ENCODE assay signal across 17 cellular contexts in genomic region chr5:164370841-164371240, GRCh38.
DNase-seq lines count a peak whose midpoint lies in the region; ATAC-seq, FAIRE-seq and TF ChIP-seq lines count a peak whose summit lies in the region.
"Had no signal": no experiment of that assay in that cellular context is flagged by ENCODE, and none has a peak within 500 bp of the region (broad histone marks: within the 10 kb centered on the region; RNA-seq: fewer than 3 reads in every experiment).

No MANE protein-coding gene starts in this region.

- no peaks in the 10 kb centered on the region for H3K4me1 ChIP-seq in A549
- H3K4me1 ChIP-seq in PC-3 (ENCODE audit: insufficient read depth, low read length) = no peaks in the 10 kb centered on the region
- H3K4me1 ChIP-seq: Caco-2 had no signal

- H3F3A ChIP-seq in PC-3 (ENCODE audit: low read length, unreplicated experiment) = no peaks in the 10 kb centered on the region

- ATAC-seq in A549 = no peak
- ATAC-seq in PC-3 = peak; percentile 82

- H3K9ac ChIP-seq in PC-3 (ENCODE audit: low read length) = no peak overlapping the region

- TF ChIP-seq CTCF in A549 (IDR thresholded peaks at IDR 0.05) = no peak
- TF ChIP-seq CTCF in PC-3 (conservative IDR thresholded peaks at IDR 0.05; ENCODE audit: low read depth, low read length) = no peak

- H2AFZ ChIP-seq in PC-3 (ENCODE audit: low read length) = no peak overlapping the region

- H3K4me3 ChIP-seq in A549 (no peak overlapping the region), PC-3 (ENCODE audit: low read length) (no peak overlapping the region)
- H3K4me3 ChIP-seq: SK-N-MC had no signal

- H3K27ac ChIP-seq in A549 (no peak overlapping the region), PC-3 (ENCODE audit: low read length) (no peak overlapping the region), epithelial cell of prostate (no peak overlapping the region)
- H3K27ac ChIP-seq: SK-N-MC had no signal

- WGBS in A549 (ENCODE audit: missing lambda C conversion rate) = 18% methylated on average over 4 of the region's 4 CpGs

- no peaks in the 10 kb centered on the region for H3K9me3 ChIP-seq in A549
- no peaks in the 10 kb centered on the region for H3K9me3 ChIP-seq in PC-3 (ENCODE audit: low read length)
- H3K9me3 ChIP-seq: Caco-2 had no signal

- no peak for TF ChIP-seq RAD21 in A549 (conservative IDR thresholded peaks at IDR 0.05 in 1 of 2, IDR thresholded peaks at IDR 0.05 in 1 of 2)

- intact Hi-C loops in PC-3 (cut with micrococcal nuclease) = loop anchor here (10.0 kb wide), 1 partner anchor 176 kb away; no protein-coding TSS in a partner anchor

- FAIRE-seq in A549 (lab: Jason Lieb, UNC) = no peak
- FAIRE-seq in RCC 7860 (lab: Jason Lieb, UNC) = no peak
- FAIRE-seq: G401.6, GM12892 had no signal

- H4K20me1 ChIP-seq in PC-3 (ENCODE audit: low read length) = no peaks in the 10 kb centered on the region

- no peaks in the 10 kb centered on the region for H3K9me2 ChIP-seq in PC-3 (replicated peaks; ENCODE audit: low read length)

- H3K27me3 ChIP-seq in PC-3 (ENCODE audit: low read length) = no peaks in the 10 kb centered on the region

- H3K79me2 ChIP-seq in PC-3 (ENCODE audit: low read length) = no peaks in the 10 kb centered on the region

- DNase-seq in A549 (ENCODE audit: low read depth in 1 of 2, low spot score in 1 of 2) (no peak), LHCN-M2 (ENCODE audit: low read depth) (peak; percentile 8), PC-3 (peak; percentile 63), epithelial cell of prostate (ENCODE audit: low read depth, low spot score) (peak; percentile 34), GM03348 (ENCODE audit: low spot score) (no peak), NCI-H187 treated with DMSO at 0.1 percent for 48 hours (lab: John Stamatoyannopoulos, UW) (no peak), RCC 7860 (ENCODE audit: low spot score) (no peak)
- DNase-seq: AML-193, Caco-2, DMS79, HCEC 1CT, KG1, NCI-H1417 treated with DMSO at 0.1 percent for 48 hours, T-helper 1 cell had no signal

- no peak for TF ChIP-seq EP300 in A549 (IDR thresholded peaks at IDR 0.05)

- H3K4me2 ChIP-seq in A549 (no peak overlapping the region), PC-3 (ENCODE audit: low read length) (no peak overlapping the region)

- CTCF ChIA-PET in A549 (lab: Yijun Ruan, JAX) = no interaction called here
- CTCF ChIA-PET in PC-3 (lab: Charles Lee) = no interaction called here

- no peaks in the 10 kb centered on the region for H3K36me3 ChIP-seq in PC-3 (ENCODE audit: low read depth, low read length)

- BruUV-seq in PC-3 (replicated peaks; lab: Mats Ljungman, UMichigan) = no TSS peak

- TF ChIP-seq POLR2A in A549 (IDR thresholded peaks at IDR 0.05; ENCODE audit: low read length) = no peak

- POLR2A ChIA-PET in A549 (lab: Yijun Ruan, JAX) (no interaction called here), PC-3 (lab: Charles Lee; ENCODE audit: unreplicated experiment) (no interaction called here)

TF ChIP-seq in A549, 52 proteins besides CTCF, POLR2A, EP300 and RAD21:
- TF ChIP-seq TP53 (CRISPR knock-in tag; IDR thresholded peaks at IDR 0.05) = no peak
- no peak for TF ChIP-seq HOXB5 (CRISPR knock-in tag; IDR thresholded peaks at IDR 0.05)
- no peak for TF ChIP-seq FOSL2 (IDR thresholded peaks at IDR 0.05)
- 0 out of 2 replicates have a peak, but pooled peaks have one; percentile 8 for TF ChIP-seq FOSL2 (CRISPR knock-in tag; IDR thresholded peaks at IDR 0.05)

Comparison
In these comparisons a context has a peak if more than half of its experiments do, and no peak if none do; other contexts are left out.
1. DNase-seq: peak in LHCN-M2 (single experiment), PC-3 (single experiment) and epithelial cell of prostate (single experiment); none in A549 (0 of 2), GM03348 (single experiment), NCI-H187 treated with DMSO at 0.1 percent for 48 hours (single experiment) and RCC 7860 (single experiment).